In the genomic region with DNA sequence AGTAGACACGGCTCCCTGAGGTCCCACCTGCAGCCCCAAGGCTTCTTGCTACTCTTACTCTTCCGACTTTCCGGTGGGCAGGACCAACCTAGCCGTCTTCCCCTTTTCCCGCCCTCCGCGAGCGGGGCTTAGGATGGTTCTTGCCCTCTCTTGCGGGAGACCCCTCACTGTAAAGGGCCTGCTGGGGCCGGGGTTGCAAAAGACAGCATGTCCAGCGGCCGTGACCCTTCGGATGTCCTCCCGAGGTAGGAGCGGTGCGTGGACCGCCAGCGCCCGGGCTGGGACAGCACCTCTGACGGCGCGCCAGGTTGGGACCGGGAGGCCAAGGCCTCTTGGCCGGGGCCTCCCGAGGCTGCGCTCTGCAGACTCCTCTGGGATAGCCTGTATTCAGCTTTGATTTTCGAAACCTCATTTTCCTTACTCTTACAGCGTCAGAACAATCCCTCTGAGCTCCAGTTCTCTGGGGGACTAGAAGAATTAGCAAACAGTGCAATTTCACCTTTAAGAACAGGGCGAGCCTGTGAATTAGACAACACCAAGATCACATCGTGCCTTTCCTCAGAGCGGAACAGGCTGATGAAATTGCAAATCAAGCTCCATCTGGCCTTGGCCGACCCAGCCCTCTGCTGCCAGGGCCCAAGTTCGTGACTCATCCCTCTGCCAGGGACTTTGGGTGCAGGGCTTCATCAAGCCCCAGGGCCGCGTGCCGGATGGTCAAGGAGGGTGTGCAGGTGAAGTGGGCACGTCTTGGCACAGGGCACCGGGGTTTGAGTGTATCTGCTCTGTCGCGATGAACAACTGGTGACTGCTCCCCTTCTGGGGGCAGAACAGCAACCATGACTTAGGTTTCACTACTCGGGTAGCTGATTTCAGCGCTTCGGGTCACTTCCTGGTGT, we compare ENCODE assay signal across 1 cellular context.
A peak's percentile ranks its signal among the peaks of the same experiment; 100 is the strongest.
TF ChIP-seq lines count a peak whose summit lies in the region.

No MANE protein-coding gene starts in this region.

TF ChIP-seq in HepG2, 621 proteins besides CTCF, POLR2A, EP300 and RAD21 (continued from another document and continues in another):
- TF ChIP-seq ZNF879 (CRISPR knock-in tag; IDR thresholded peaks at IDR 0.05) (peak; percentile 56; the same call in 1 of the 2 replicates), HNRNPL (IDR thresholded peaks at IDR 0.05; ENCODE audit: low read depth, low read length) (peak; percentile 92), RBM22 (optimal IDR thresholded peaks at IDR 0.05; ENCODE audit: low read length) (no peak), ZNF30 (CRISPR knock-in tag; IDR thresholded peaks at IDR 0.05) (0 out of 2 replicates have a peak, but pooled peaks have one; percentile 26), KAT8 (CRISPR knock-in tag; IDR thresholded peaks at IDR 0.05) (no peak), ZNF451 (CRISPR knock-in tag; IDR thresholded peaks at IDR 0.05) (peak; percentile 12; the same call in 1 of the 2 replicates), CEBPB (IDR thresholded peaks at IDR 0.05; ENCODE audit: borderline replicate concordance, low read depth, low read length) (peak; percentile 52; the same call in 1 of the 2 replicates), ELF3 (CRISPR knock-in tag; IDR thresholded peaks at IDR 0.05) (peak; percentile 55; the same call in 1 of the 2 replicates), CCDC6 (CRISPR knock-in tag; IDR thresholded peaks at IDR 0.05) (peak; percentile 18; the same call in 1 of the 2 replicates), BATF2 (CRISPR knock-in tag; IDR thresholded peaks at IDR 0.05) (no peak; the same call in 1 of the 2 replicates), MAF1 (CRISPR knock-in tag; IDR thresholded peaks at IDR 0.05; ENCODE audit: borderline replicate concordance) (peak; percentile 50; the same call in 1 of the 2 replicates), ELF4 (CRISPR knock-in tag; IDR thresholded peaks at IDR 0.05; ENCODE audit: borderline replicate concordance) (0 out of 2 replicates have a peak, but pooled peaks have one; percentile 28), ZNF772 (CRISPR knock-in tag; IDR thresholded peaks at IDR 0.05) (0 out of 2 replicates have a peak, but pooled peaks have one; percentile 43), ZBTB7A (CRISPR knock-in tag; IDR thresholded peaks at IDR 0.05) (peak; percentile 13; the same call in 1 of the 2 replicates), CERS6 (CRISPR knock-in tag; IDR thresholded peaks at IDR 0.05) (no peak), ZIK1 (CRISPR knock-in tag; IDR thresholded peaks at IDR 0.05; ENCODE audit: borderline replicate concordance, low read depth) (peak; percentile 3; the same call in 1 of the 2 replicates), ZFX (CRISPR knock-in tag; IDR thresholded peaks at IDR 0.05; ENCODE audit: low read depth) (peak; percentile 45), ZNF672 (CRISPR knock-in tag; IDR thresholded peaks at IDR 0.05) (peak; percentile 56; the same call in 1 of the 2 replicates), ZNF574 (CRISPR knock-in tag; IDR thresholded peaks at IDR 0.05) (0 out of 2 replicates have a peak, but pooled peaks have one; percentile 33), ZNF121 (CRISPR knock-in tag; IDR thresholded peaks at IDR 0.05) (0 out of 2 replicates have a peak, but pooled peaks have one; percentile 20), MYC (CRISPR knock-in tag; IDR thresholded peaks at IDR 0.05; ENCODE audit: borderline replicate concordance) (peak; percentile 69), FOXK1 (CRISPR knock-in tag; IDR thresholded peaks at IDR 0.05; ENCODE audit: borderline replicate concordance, low read depth) (0 out of 2 replicates have a peak, but pooled peaks have one; percentile 13), CBX5 (CRISPR knock-in tag; IDR thresholded peaks at IDR 0.05; ENCODE audit: borderline replicate concordance) (peak; percentile 64; the same call in 1 of the 2 replicates), HNF4A (CRISPR knock-in tag; IDR thresholded peaks at IDR 0.05) (0 out of 2 replicates have a peak, but pooled peaks have one; percentile 21), PRDM10 (CRISPR knock-in tag; IDR thresholded peaks at IDR 0.05; ENCODE audit: low read depth) (0 out of 2 replicates have a peak, but pooled peaks have one; percentile 34), SIN3A (IDR thresholded peaks at IDR 0.05; ENCODE audit: borderline replicate concordance, low read depth, low read length) (peak; percentile 51; the same call in 1 of the 2 replicates), EED (CRISPR knock-in tag; IDR thresholded peaks at IDR 0.05) (peak; percentile 86), ZNF768 (CRISPR knock-in tag; IDR thresholded peaks at IDR 0.05) (peak; percentile 24; the same call in 1 of the 2 replicates), ZNF891 (CRISPR knock-in tag; IDR thresholded peaks at IDR 0.05) (peak; percentile 76), NFYC (CRISPR knock-in tag; IDR thresholded peaks at IDR 0.05) (peak; percentile 19; the same call in 1 of the 2 replicates), KLF16 (CRISPR knock-in tag; IDR thresholded peaks at IDR 0.05) (peak in 1 of 2 experiments; percentile 79; a peak in 2 of 4 replicates), ERF (CRISPR knock-in tag; IDR thresholded peaks at IDR 0.05) (peak; percentile 36; the same call in 1 of the 2 replicates), AGO2 (optimal IDR thresholded peaks at IDR 0.05; ENCODE audit: low read depth, low read length) (no peak), ZNF335 (CRISPR knock-in tag; IDR thresholded peaks at IDR 0.05) (0 out of 2 replicates have a peak, but pooled peaks have one; percentile 38), ZSCAN5A (CRISPR knock-in tag; IDR thresholded peaks at IDR 0.05; ENCODE audit: borderline replicate concordance) (no peak), ZNF749 (CRISPR knock-in tag; IDR thresholded peaks at IDR 0.05; ENCODE audit: borderline replicate concordance) (no peak)
- TF ChIP-seq, protein P1, sequence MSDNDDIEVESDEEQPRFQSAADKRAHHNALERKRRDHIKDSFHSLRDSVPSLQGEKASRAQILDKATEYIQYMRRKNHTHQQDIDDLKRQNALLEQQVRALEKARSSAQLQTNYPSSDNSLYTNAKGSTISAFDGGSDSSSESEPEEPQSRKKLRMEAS (IDR thresholded peaks at IDR 0.05) = peak; percentile 86
- TF ChIP-seq, protein P2, sequence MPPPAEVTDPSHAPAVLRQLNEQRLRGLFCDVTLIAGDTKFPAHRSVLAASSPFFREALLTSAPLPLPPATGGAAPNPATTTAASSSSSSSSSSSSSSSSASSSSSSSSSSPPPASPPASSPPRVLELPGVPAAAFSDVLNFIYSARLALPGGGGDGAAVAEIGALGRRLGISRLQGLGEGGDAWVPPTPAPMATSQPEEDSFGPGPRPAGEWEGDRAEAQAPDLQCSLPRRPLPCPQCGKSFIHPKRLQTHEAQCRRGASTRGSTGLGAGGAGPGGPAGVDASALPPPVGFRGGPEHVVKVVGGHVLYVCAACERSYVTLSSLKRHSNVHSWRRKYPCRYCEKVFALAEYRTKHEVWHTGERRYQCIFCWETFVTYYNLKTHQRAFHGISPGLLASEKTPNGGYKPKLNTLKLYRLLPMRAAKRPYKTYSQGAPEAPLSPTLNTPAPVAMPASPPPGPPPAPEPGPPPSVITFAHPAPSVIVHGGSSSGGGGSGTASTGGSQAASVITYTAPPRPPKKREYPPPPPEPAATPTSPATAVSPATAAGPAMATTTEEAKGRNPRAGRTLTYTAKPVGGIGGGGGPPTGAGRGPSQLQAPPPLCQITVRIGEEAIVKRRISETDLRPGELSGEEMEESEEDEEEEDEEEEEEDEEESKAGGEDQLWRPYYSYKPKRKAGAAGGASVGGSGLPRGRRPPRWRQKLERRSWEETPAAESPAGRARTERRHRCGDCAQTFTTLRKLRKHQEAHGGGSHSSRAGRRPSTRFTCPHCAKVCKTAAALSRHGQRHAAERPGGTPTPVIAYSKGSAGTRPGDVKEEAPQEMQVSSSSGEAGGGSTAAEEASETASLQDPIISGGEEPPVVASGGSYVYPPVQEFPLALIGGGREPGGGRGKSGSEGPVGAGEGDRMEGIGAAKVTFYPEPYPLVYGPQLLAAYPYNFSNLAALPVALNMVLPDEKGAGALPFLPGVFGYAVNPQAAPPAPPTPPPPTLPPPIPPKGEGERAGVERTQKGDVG (CRISPR knock-in tag; IDR thresholded peaks at IDR 0.05; ENCODE audit: borderline replicate concordance) = 0 out of 2 replicates have a peak, but pooled peaks have one; percentile 60
- TF ChIP-seq, protein P3, sequence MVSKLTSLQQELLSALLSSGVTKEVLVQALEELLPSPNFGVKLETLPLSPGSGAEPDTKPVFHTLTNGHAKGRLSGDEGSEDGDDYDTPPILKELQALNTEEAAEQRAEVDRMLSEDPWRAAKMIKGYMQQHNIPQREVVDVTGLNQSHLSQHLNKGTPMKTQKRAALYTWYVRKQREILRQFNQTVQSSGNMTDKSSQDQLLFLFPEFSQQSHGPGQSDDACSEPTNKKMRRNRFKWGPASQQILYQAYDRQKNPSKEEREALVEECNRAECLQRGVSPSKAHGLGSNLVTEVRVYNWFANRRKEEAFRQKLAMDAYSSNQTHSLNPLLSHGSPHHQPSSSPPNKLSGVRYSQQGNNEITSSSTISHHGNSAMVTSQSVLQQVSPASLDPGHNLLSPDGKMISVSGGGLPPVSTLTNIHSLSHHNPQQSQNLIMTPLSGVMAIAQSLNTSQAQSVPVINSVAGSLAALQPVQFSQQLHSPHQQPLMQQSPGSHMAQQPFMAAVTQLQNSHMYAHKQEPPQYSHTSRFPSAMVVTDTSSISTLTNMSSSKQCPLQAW (CRISPR knock-in tag; IDR thresholded peaks at IDR 0.05) = no peak
- TF ChIP-seq, protein P4, sequence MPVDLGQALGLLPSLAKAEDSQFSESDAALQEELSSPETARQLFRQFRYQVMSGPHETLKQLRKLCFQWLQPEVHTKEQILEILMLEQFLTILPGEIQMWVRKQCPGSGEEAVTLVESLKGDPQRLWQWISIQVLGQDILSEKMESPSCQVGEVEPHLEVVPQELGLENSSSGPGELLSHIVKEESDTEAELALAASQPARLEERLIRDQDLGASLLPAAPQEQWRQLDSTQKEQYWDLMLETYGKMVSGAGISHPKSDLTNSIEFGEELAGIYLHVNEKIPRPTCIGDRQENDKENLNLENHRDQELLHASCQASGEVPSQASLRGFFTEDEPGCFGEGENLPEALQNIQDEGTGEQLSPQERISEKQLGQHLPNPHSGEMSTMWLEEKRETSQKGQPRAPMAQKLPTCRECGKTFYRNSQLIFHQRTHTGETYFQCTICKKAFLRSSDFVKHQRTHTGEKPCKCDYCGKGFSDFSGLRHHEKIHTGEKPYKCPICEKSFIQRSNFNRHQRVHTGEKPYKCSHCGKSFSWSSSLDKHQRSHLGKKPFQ (CRISPR knock-in tag; IDR thresholded peaks at IDR 0.05; ENCODE audit: insufficient replicate concordance) = peak; percentile 35
